8 cellular contexts compared by ENCODE assay signal in genomic region chr3:197428117-197428761, GRCh38.
DNase-seq lines count a peak whose midpoint lies in the region; ATAC-seq, FAIRE-seq and TF ChIP-seq lines count a peak whose summit lies in the region.

No MANE protein-coding gene starts in this region.

- H3K9me3 Mint-ChIP-seq in CD4-positive, CD25-positive, alpha-beta regulatory T cell = no peaks in the 10 kb centered on the region

- 3% methylated on average over 10 of the region's 10 CpGs for WGBS in K562 (ENCODE audit: insufficient coverage, low coverage, missing lambda C conversion rate)

- peak overlapping the region in 1 of 3 donors; percentile 27 for H3K27ac Mint-ChIP-seq in CD4-positive, CD25-positive, alpha-beta regulatory T cell

- no peak for TF ChIP-seq RAD21 in K562 (CRISPR knock-in tag; conservative IDR thresholded peaks at IDR 0.05 in 1 of 2, IDR thresholded peaks at IDR 0.05 in 1 of 2)

- no TSS peak for BruUV-seq in K562 (replicated peaks; lab: Mats Ljungman, UMichigan)

- H3K9me1 ChIP-seq in K562 (ENCODE audit: control insufficient read depth, insufficient read depth, low read length) = no peaks in the 10 kb centered on the region

- H4K20me1 ChIP-seq in K562 (replicated peaks; ENCODE audit: control insufficient read depth, insufficient read depth, low read length) = no peaks in the 10 kb centered on the region

- no peak overlapping the region for H3K9ac ChIP-seq in K562 (ENCODE audit: insufficient read depth in 1 of 2, low read depth in 2 of 2, low read length in 2 of 2)

- no peaks in the 10 kb centered on the region for H3K27me3 ChIP-seq in CD4-positive, CD25-positive, alpha-beta regulatory T cell (ENCODE audit: control insufficient read depth, insufficient read depth, low read length)
- H3K27me3 ChIP-seq in SJCRH30 (no peaks in the 10 kb centered on the region), K562 (ENCODE audit: control insufficient read depth in 2 of 2, insufficient read depth in 2 of 2, low read length in 2 of 2) (peaks cover 18 to 41% of the 10 kb centered on the region in 2 experiments), vagina (no peaks in the 10 kb centered on the region)

- no peak for TF ChIP-seq POLR2A in K562 (conservative IDR thresholded peaks at IDR 0.05)
- no peak for TF ChIP-seq POLR2A in vagina (IDR thresholded peaks at IDR 0.05)

- H3K4me1 ChIP-seq in CD4-positive, CD25-positive, alpha-beta regulatory T cell (ENCODE audit: control insufficient read depth, insufficient read depth, low read length, poor library complexity, severe bottlenecking) = peaks cover 9% of the 10 kb centered on the region
- H3K4me1 ChIP-seq in SJCRH30 (peaks cover 48% of the 10 kb centered on the region), K562 (replicated peaks in 1 of 2; ENCODE audit: control insufficient read depth in 2 of 2, insufficient read depth in 2 of 2, low read length in 2 of 2) (peaks cover 4 to 21% of the 10 kb centered on the region in 2 experiments; a peak in 4 of 5 replicates), vagina (peaks cover 28% of the 10 kb centered on the region)

- intact Hi-C loops in K562 (cut with micrococcal nuclease) = no loop called here
- intact Hi-C loops in vagina (cut with DNase I) = no loop called here

- H3K4me3 Mint-ChIP-seq in CD4-positive, CD25-positive, alpha-beta regulatory T cell = peak overlapping the region in 2 of 4 donors; percentile 39 to 73

- H3K36me3 Mint-ChIP-seq in CD4-positive, CD25-positive, alpha-beta regulatory T cell = no peaks in the 10 kb centered on the region

- no peaks in the 10 kb centered on the region for H3K36me3 ChIP-seq in CD4-positive, CD25-positive, alpha-beta regulatory T cell (ENCODE audit: control insufficient read depth, insufficient read depth, low read length)
- no peaks in the 10 kb centered on the region for H3K36me3 ChIP-seq in SJCRH30
- no peaks in the 10 kb centered on the region for H3K36me3 ChIP-seq in K562 (ENCODE audit: control insufficient read depth, insufficient read depth, low read length)
- H3K36me3 ChIP-seq in vagina = no peaks in the 10 kb centered on the region

- peaks cover 9 to 18% (median 10%) of the 10 kb centered on the region in 4 donors for H3K4me1 Mint-ChIP-seq in CD4-positive, CD25-positive, alpha-beta regulatory T cell

- FAIRE-seq in K562 (lab: Jason Lieb, UNC) = peak; percentile 82

- DNase-seq in CD4-positive, CD25-positive, alpha-beta regulatory T cell = peak in 1 of 3 donors; percentile 71
- DNase-seq in SJCRH30 = peak; percentile 83 to 85
- peak; percentile 61 to 72 (median 68) for DNase-seq in K562 (ENCODE audit: extremely low read depth in 1 of 4, low spot score in 3 of 4)
- DNase-seq in myocyte (ENCODE audit: low read depth) = peak; percentile 97
- no peak for DNase-seq in vagina (ENCODE audit: extremely low spot score in 2 of 2)
- DNase-seq in NOMO-1 treated with dmso at 0.1 percent for 144 hours (lab: John Stamatoyannopoulos, UW; ENCODE audit: unreplicated experiment) = no peak
- DNase-seq in NCI-H1694 (lab: John Stamatoyannopoulos, UW) = no peak
- DNase-seq in cerebellum (ENCODE audit: low spot score) = no peak

- no peak overlapping the region for H3K27ac ChIP-seq in CD4-positive, CD25-positive, alpha-beta regulatory T cell (ENCODE audit: insufficient read depth, low read length, poor library complexity, severe bottlenecking)
- H3K27ac ChIP-seq in SJCRH30 (peak overlapping the region; percentile 35), K562 (ENCODE audit: extremely low read depth, low read depth, low read length) (no peak overlapping the region), vagina (peak overlapping the region; percentile 37)

- CTCF ChIA-PET in K562 (lab: Yijun Ruan, JAX; ENCODE audit: low intra/inter-chr PET ratio) = no interaction called here

- no peaks in the 10 kb centered on the region for H3K9me3 ChIP-seq in CD4-positive, CD25-positive, alpha-beta regulatory T cell (ENCODE audit: control insufficient read depth in 2 of 2, low read length in 2 of 2)
- H3K9me3 ChIP-seq in SJCRH30 (replicated peaks) (no peaks in the 10 kb centered on the region), K562 (replicated peaks; ENCODE audit: control insufficient read depth, insufficient read depth, low read depth, low read length) (no peaks in the 10 kb centered on the region), vagina (no peaks in the 10 kb centered on the region)

- peak overlapping the region; percentile 54; the same call in 1 of the 2 replicates for H2AFZ ChIP-seq in K562 (ENCODE audit: low read depth, low read length)

- H3K4me2 ChIP-seq in K562 (ENCODE audit: insufficient read depth, low read length) = peak overlapping the region; percentile 47

- no peaks in the 10 kb centered on the region for H3K79me2 ChIP-seq in K562 (ENCODE audit: control insufficient read depth, insufficient read depth, low read length)

- POLR2A ChIA-PET in K562 (lab: Yijun Ruan, JAX) = interaction anchor here (0.5 to 1.0 kb wide), 2 partner anchors 14 to 168 kb away, joined by 4 to 5 read pairs; no protein-coding TSS in a partner anchor

- peak; percentile 50 to 57 for ATAC-seq in CD4-positive, CD25-positive, alpha-beta regulatory T cell (ENCODE audit: low read depth in 2 of 2)
- peak; percentile 95 for ATAC-seq in K562

- H3K27me3 Mint-ChIP-seq in CD4-positive, CD25-positive, alpha-beta regulatory T cell = peaks cover 27% of the 10 kb centered on the region

- no peak for TF ChIP-seq CTCF in K562 (IDR thresholded peaks at IDR 0.05 in 2 of 3, conservative IDR thresholded peaks at IDR 0.05 in 1 of 3; ENCODE audit: insufficient read depth in 2 of 3, low read depth in 1 of 3, low read length in 3 of 3)
- no peak for TF ChIP-seq CTCF in vagina (IDR thresholded peaks at IDR 0.05)

- in situ Hi-C loops in K562 (cut with MboI) = no loop called here

- peak overlapping the region; percentile 13 for H3K4me3 ChIP-seq in CD4-positive, CD25-positive, alpha-beta regulatory T cell (ENCODE audit: low read depth, low read length)
- H3K4me3 ChIP-seq in SJCRH30 (peak overlapping the region; percentile 44), K562 (no peak overlapping the region), vagina (no peak overlapping the region)

- TF ChIP-seq EP300 in K562 (IDR thresholded peaks at IDR 0.05; ENCODE audit: low read length) = no peak

TF ChIP-seq in K562, 482 proteins besides CTCF, POLR2A, EP300 and RAD21 (continues in another document):
- no peak for TF ChIP-seq ETV1 (tag; conservative IDR thresholded peaks at IDR 0.05; ENCODE audit: low read depth)
- no peak for TF ChIP-seq SRSF1 (IDR thresholded peaks at IDR 0.05; ENCODE audit: low read depth, low read length)
- TF ChIP-seq MBD1 (CRISPR knock-in tag; IDR thresholded peaks at IDR 0.05) = no peak
- TF ChIP-seq HNRNPLL (IDR thresholded peaks at IDR 0.05; ENCODE audit: low read depth, low read length, poor library complexity, severe bottlenecking) = no peak
- TF ChIP-seq NFE2 (IDR thresholded peaks at IDR 0.05; ENCODE audit: low read depth) = no peak
- no peak for TF ChIP-seq FOXP4 (CRISPR knock-in tag; IDR thresholded peaks at IDR 0.05; ENCODE audit: borderline replicate concordance)
- no peak for TF ChIP-seq XRCC3 (IDR thresholded peaks at IDR 0.05)
- no peak for TF ChIP-seq ZNF507 (tag; conservative IDR thresholded peaks at IDR 0.05)

Comparison
In these comparisons a context has a peak if more than half of its experiments do, and no peak if none do; other contexts are left out.
1. DNase-seq: peak in SJCRH30 (2 of 2), K562 (4 of 4) and myocyte (single experiment); none in vagina (0 of 2), NOMO-1 treated with dmso at 0.1 percent for 144 hours (single experiment), NCI-H1694 (single experiment) and cerebellum (single experiment).
2. H3K27ac ChIP-seq: peak in SJCRH30 (single experiment) and vagina (single experiment); none in CD4-positive, CD25-positive, alpha-beta regulatory T cell (single experiment) and K562 (single experiment).
3. H3K4me3 ChIP-seq: peak in CD4-positive, CD25-positive, alpha-beta regulatory T cell (single experiment) and SJCRH30 (single experiment); none in K562 (single experiment) and vagina (0 of 2).